In genomic region chr9:114806571-114806970, GRCh38 we compare ENCODE assay signal across 8 cellular contexts. TPM values are rescaled to one million over a fixed set of nuclear protein-coding genes. Genes with fewer than 3 reads are reported as not detected.
DNase-seq lines count a peak whose midpoint lies in the region; ATAC-seq and TF ChIP-seq lines count a peak whose summit lies in the region.

No MANE protein-coding gene starts in this region.

- no peak for TF ChIP-seq CTCF in KMS-11 (conservative IDR thresholded peaks at IDR 0.05; ENCODE audit: low read depth, low read length)
- TF ChIP-seq CTCF in lower lobe of right lung (IDR thresholded peaks at IDR 0.05), result no peak
- TF ChIP-seq CTCF in heart left ventricle (IDR thresholded peaks at IDR 0.05), result no peak

- no peak overlapping the region for H3K27ac ChIP-seq in KMS-11
- H3K27ac ChIP-seq in lower lobe of right lung, result peak overlapping the region; percentile 79
- peak overlapping the region in 1 of 12 donors; percentile 73 for H3K27ac ChIP-seq in heart left ventricle

- peaks cover 27% of the 10 kb centered on the region for H3K4me1 ChIP-seq in KMS-11 (ENCODE audit: low read depth, poor library complexity, severe bottlenecking)
- H3K4me1 ChIP-seq in lower lobe of right lung, result peaks cover 38% of the 10 kb centered on the region
- H3K4me1 ChIP-seq in heart left ventricle, result peaks cover 0 to 35% (median 0%) of the 10 kb centered on the region in 12 donors

- ATAC-seq in GM18502 (IDR thresholded peaks at IDR 0.05; ENCODE audit: poor library complexity, unreplicated experiment) (peak; percentile 33), GM21723 (IDR thresholded peaks at IDR 0.05; ENCODE audit: unreplicated experiment) (peak; percentile 41), lower lobe of right lung (peak in 1 of 2 donors; percentile 6), heart left ventricle (no peak)

- H3K9me3 ChIP-seq in lower lobe of right lung (no peaks in the 10 kb centered on the region), heart left ventricle (no peaks in the 10 kb centered on the region)

- H3K4me3 ChIP-seq in KMS-11 (IDR thresholded peaks at IDR 0.05; ENCODE audit: insufficient read depth, low read depth, low read length), result no peak overlapping the region
- H3K4me3 ChIP-seq in lower lobe of right lung, result peak overlapping the region; percentile 46
- H3K4me3 ChIP-seq in heart left ventricle, result no peak overlapping the region

- WGBS in heart left ventricle, 4 donors, result 45 to 66% (median 56%) methylated on average over 2 of the region's 2 CpGs

- no peak overlapping the region for H3K9ac ChIP-seq in KMS-11

- no peak for TF ChIP-seq POLR2A in heart left ventricle (IDR thresholded peaks at IDR 0.05)

- no peak overlapping the region for H2AFZ ChIP-seq in KMS-11 (ENCODE audit: low read depth)

- DNase-seq in lower lobe of right lung (no peak), heart left ventricle (no peak), medulla oblongata (ENCODE audit: extremely low spot score) (no peak), NCI-H82 treated with DMSO at 0.1 percent for 48 hours (lab: John Stamatoyannopoulos, UW; ENCODE audit: unreplicated experiment) (no peak), COR-L47 (lab: John Stamatoyannopoulos, UW) (no peak)

- no peaks in the 10 kb centered on the region for H3K79me2 ChIP-seq in KMS-11 (ENCODE audit: insufficient read depth, low read depth)

- intact Hi-C loops in lower lobe of right lung (cut with DNase I), result no loop called here
- intact Hi-C loops in heart left ventricle (cut with DNase I), result no loop called here

- H3K4me2 ChIP-seq in KMS-11, result peak overlapping the region; percentile 51

- H3K36me3 ChIP-seq in KMS-11 (ENCODE audit: insufficient read depth) (no peaks in the 10 kb centered on the region), lower lobe of right lung (no peaks in the 10 kb centered on the region), heart left ventricle (no peaks in the 10 kb centered on the region)

- H3K27me3 ChIP-seq in KMS-11 (ENCODE audit: insufficient read depth, low read depth) (no peaks in the 10 kb centered on the region), lower lobe of right lung (ENCODE audit: low read depth) (no peaks in the 10 kb centered on the region), heart left ventricle (no peaks in the 10 kb centered on the region)

- H4K20me1 ChIP-seq in KMS-11 (ENCODE audit: insufficient read depth), result no peaks in the 10 kb centered on the region

RNA-seq across cellular contexts. Expression of gene TNFSF15, which starts 0.7 kb away (rescaled TPM):
- 5.2 TPM for total RNA-seq in lower lobe of right lung
- 1 to 10 TPM in 1 of 9 donors, under 1 TPM in 4, not detected in 4; 0.06 to 1.4 (median 0.26) TPM for total RNA-seq in heart left ventricle
- polyA plus RNA-seq in heart left ventricle, result under 1 TPM in 1 of 2 donors, not detected in 1; 0.03 TPM

Comparison
In these comparisons a context has a peak if more than half of its experiments do, and no peak if none do; other contexts are left out.
1. ATAC-seq: peak in GM18502 (single experiment) and GM21723 (single experiment); none in heart left ventricle (0 of 4).